9 cellular contexts compared by ENCODE assay signal in genomic region chr21:26881504-26882228, GRCh38. TPM values are rescaled to one million over a fixed set of nuclear protein-coding genes. Genes with fewer than 3 reads are reported as not detected.
DNase-seq lines count a peak whose midpoint lies in the region; ATAC-seq, FAIRE-seq and TF ChIP-seq lines count a peak whose summit lies in the region.
"Had no signal": no experiment of that assay in that cellular context is flagged by ENCODE, and none has a peak within 500 bp of the region (broad histone marks: within the 10 kb centered on the region; RNA-seq: fewer than 3 reads in every experiment).

No MANE protein-coding gene starts in this region.

- H3K79me2 ChIP-seq in hepatocyte = no peaks in the 10 kb centered on the region

- no peaks in the 10 kb centered on the region; the same call in 1 of the 2 replicates for H3K4me1 Mint-ChIP-seq in HFFc6 (ENCODE audit: low read depth)

- H3K4me1 ChIP-seq in hepatocyte (ENCODE audit: insufficient read depth) (no peaks in the 10 kb centered on the region), mucosa of descending colon (ENCODE audit: low read depth) (no peaks in the 10 kb centered on the region)

- WGBS in hepatocyte (ENCODE audit: low lambda C conversion rate, missing lambda C conversion rate) = 50% methylated on average over 4 of the region's 4 CpGs

- ATAC-seq in activated naive CD4-positive, alpha-beta T cell treated with anti-CD3 and anti-CD28 coated beads, Interleukin-2, amount 50 U/mL, for 72 hours = no peak
- ATAC-seq in mucosa of descending colon = no peak

- H3K9me3 ChIP-seq in hepatocyte (ENCODE audit: low read depth) = no peaks in the 10 kb centered on the region
- H3K9me3 ChIP-seq in mucosa of descending colon = no peaks in the 10 kb centered on the region

- TF ChIP-seq CTCF in HFFc6 (IDR thresholded peaks at IDR 0.05) (peak; percentile 76), hepatocyte (IDR thresholded peaks at IDR 0.05; ENCODE audit: poor library complexity) (peak; percentile 30), mucosa of descending colon (IDR thresholded peaks at IDR 0.05) (no peak)

- peaks cover 4% of the 10 kb centered on the region for H3K27me3 Mint-ChIP-seq in HFFc6 (ENCODE audit: insufficient read depth)

- H3K27me3 ChIP-seq in hepatocyte = no peaks in the 10 kb centered on the region

- no peaks in the 10 kb centered on the region for H3K9me2 ChIP-seq in hepatocyte (replicated peaks; ENCODE audit: insufficient read depth)

- no peaks in the 10 kb centered on the region for H3K36me3 Mint-ChIP-seq in HFFc6 (ENCODE audit: low read depth)
- H3K36me3 Mint-ChIP-seq in activated naive CD4-positive, alpha-beta T cell treated with anti-CD3 and anti-CD28 coated beads, Interleukin-2, amount 50 U/mL, for 72 hours = no peaks in the 10 kb centered on the region

- no peak overlapping the region for H3K4me3 Mint-ChIP-seq in HFFc6

- H2AFZ ChIP-seq in hepatocyte = no peak overlapping the region

- intact Hi-C loops in mucosa of descending colon (cut with DNase I, micrococcal nuclease) = no loop called here

- no peak overlapping the region for H3K4me3 ChIP-seq in hepatocyte
- no peak overlapping the region for H3K4me3 ChIP-seq in mucosa of descending colon

- H4K20me1 ChIP-seq in hepatocyte (ENCODE audit: insufficient read depth, poor library complexity, severe bottlenecking) = no peaks in the 10 kb centered on the region

- no peak overlapping the region for H3K4me2 ChIP-seq in hepatocyte

- no peak overlapping the region for H3K27ac Mint-ChIP-seq in HFFc6
- peak overlapping the region in 1 of 2 donors; percentile 37 for H3K27ac Mint-ChIP-seq in activated naive CD4-positive, alpha-beta T cell treated with anti-CD3 and anti-CD28 coated beads, Interleukin-2, amount 50 U/mL, for 72 hours

- H3K9me3 Mint-ChIP-seq in HFFc6 = no peaks in the 10 kb centered on the region
- H3K9me3 Mint-ChIP-seq in activated naive CD4-positive, alpha-beta T cell treated with anti-CD3 and anti-CD28 coated beads, Interleukin-2, amount 50 U/mL, for 72 hours = peaks cover 0 to 6% of the 10 kb centered on the region in 2 donors

- DNase-seq in HFFc6 (peak; percentile 22), SK-N-DZ (ENCODE audit: low spot score) (peak; percentile 13), hepatocyte (ENCODE audit: low spot score) (no peak), NCI-H748 treated with DMSO at 0.1 percent for 48 hours (lab: John Stamatoyannopoulos, UW) (no peak), mucosa of descending colon (no peak)
- DNase-seq in activated naive CD4-positive, alpha-beta T cell treated with anti-CD3 and anti-CD28 coated beads, Interleukin-2, amount 50 U/mL, for 72 hours (ENCODE audit: low spot score in 2 of 2) = no peak
- no peak for DNase-seq in activated naive CD4-positive, alpha-beta T cell (lab: John Stamatoyannopoulos, UW)
- DNase-seq: WERI-Rb-1 had no signal

- H3K36me3 ChIP-seq in hepatocyte (replicated peaks; ENCODE audit: insufficient read depth, low read depth) (no peaks in the 10 kb centered on the region), mucosa of descending colon (ENCODE audit: low read depth) (no peaks in the 10 kb centered on the region)
- H3K36me3 ChIP-seq: WERI-Rb-1 had no signal

- peak; percentile 49 for FAIRE-seq in A204.1 (lab: Jason Lieb, UNC)

- H3K27ac ChIP-seq in hepatocyte = no peak overlapping the region
- H3K27ac ChIP-seq: WERI-Rb-1 had no signal

RNA-seq across cellular contexts. Expression of gene ADAMTS1, which starts 36.5 kb away (rescaled TPM):
- 100 to 1,000 TPM; 229 to 346 (median 292) TPM for total RNA-seq in HFFc6 (2021; fragmentation: NEBNext Ultra II Directional; extraction: Animal tissue kit (Norgen Biotek cat#: 25700))
- 2.8 and 3.2 TPM in 2 replicates for polyA plus RNA-seq in SK-N-DZ (2014; cell fraction: cytosol; rRNA removed)
- polyA plus RNA-seq in SK-N-DZ (2014; cell fraction: nucleus; rRNA removed) = 6.7 and 8.8 TPM in 2 replicates
- total RNA-seq in hepatocyte (110 and 113 TPM in 2 replicates), mucosa of descending colon (10 to 100 TPM in 2 of 3 donors, 1 to 10 TPM in 1; 5.2 to 59.3 (median 43.9) TPM)
- 136 and 144 TPM in 2 replicates for polyA plus RNA-seq in hepatocyte
- under 1 TPM; 0.09 to 0.31 TPM for total RNA-seq in activated naive CD4-positive, alpha-beta T cell treated with anti-CD3 and anti-CD28 coated beads, Interleukin-2, amount 50 U/mL, for 72 hours

Comparison
In these comparisons a context has a peak if more than half of its experiments do, and no peak if none do; other contexts are left out.
1. DNase-seq: peak in HFFc6 (single experiment) and SK-N-DZ (single experiment); none in hepatocyte (single experiment), activated naive CD4-positive, alpha-beta T cell treated with anti-CD3 and anti-CD28 coated beads, Interleukin-2, amount 50 U/mL, for 72 hours (0 of 2), NCI-H748 treated with DMSO at 0.1 percent for 48 hours (single experiment), activated naive CD4-positive, alpha-beta T cell (0 of 4) and mucosa of descending colon (0 of 3).
2. RNA of gene ADAMTS1, which starts 36.5 kb away (total RNA-seq): 229 to 346 TPM in HFFc6, 110 to 113 TPM in hepatocyte and 5.2 to 59.3 TPM in mucosa of descending colon; 0.09 to 0.31 TPM in activated naive CD4-positive, alpha-beta T cell treated with anti-CD3 and anti-CD28 coated beads, Interleukin-2, amount 50 U/mL, for 72 hours; every median in the first group is over 4 times any median in the second.